ENCODE assay signal across 2 cellular contexts in genomic region chr16:72793716-72794115, GRCh38.
TF ChIP-seq lines count a peak whose summit lies in the region.

No MANE protein-coding gene starts in this region.

TF ChIP-seq in IMR-90, 13 proteins besides CTCF, POLR2A, EP300 and RAD21:
- TF ChIP-seq USF2 (IDR thresholded peaks at IDR 0.05; ENCODE audit: low read depth, low read length) (no peak), MAZ (IDR thresholded peaks at IDR 0.05; ENCODE audit: borderline replicate concordance, low read depth, low read length) (no peak), RCOR1 (IDR thresholded peaks at IDR 0.05; ENCODE audit: insufficient replicate concordance, low read length) (no peak), BHLHE40 (IDR thresholded peaks at IDR 0.05; ENCODE audit: low read depth, low read length) (no peak), MAFK (IDR thresholded peaks at IDR 0.05; ENCODE audit: low read depth, low read length) (no peak)

TF ChIP-seq in neural cell, 6 proteins besides CTCF, POLR2A, EP300 and RAD21:
- no peak for TF ChIP-seq TAF1 (IDR thresholded peaks at IDR 0.05; ENCODE audit: low read depth)
- TF ChIP-seq, protein P1, sequence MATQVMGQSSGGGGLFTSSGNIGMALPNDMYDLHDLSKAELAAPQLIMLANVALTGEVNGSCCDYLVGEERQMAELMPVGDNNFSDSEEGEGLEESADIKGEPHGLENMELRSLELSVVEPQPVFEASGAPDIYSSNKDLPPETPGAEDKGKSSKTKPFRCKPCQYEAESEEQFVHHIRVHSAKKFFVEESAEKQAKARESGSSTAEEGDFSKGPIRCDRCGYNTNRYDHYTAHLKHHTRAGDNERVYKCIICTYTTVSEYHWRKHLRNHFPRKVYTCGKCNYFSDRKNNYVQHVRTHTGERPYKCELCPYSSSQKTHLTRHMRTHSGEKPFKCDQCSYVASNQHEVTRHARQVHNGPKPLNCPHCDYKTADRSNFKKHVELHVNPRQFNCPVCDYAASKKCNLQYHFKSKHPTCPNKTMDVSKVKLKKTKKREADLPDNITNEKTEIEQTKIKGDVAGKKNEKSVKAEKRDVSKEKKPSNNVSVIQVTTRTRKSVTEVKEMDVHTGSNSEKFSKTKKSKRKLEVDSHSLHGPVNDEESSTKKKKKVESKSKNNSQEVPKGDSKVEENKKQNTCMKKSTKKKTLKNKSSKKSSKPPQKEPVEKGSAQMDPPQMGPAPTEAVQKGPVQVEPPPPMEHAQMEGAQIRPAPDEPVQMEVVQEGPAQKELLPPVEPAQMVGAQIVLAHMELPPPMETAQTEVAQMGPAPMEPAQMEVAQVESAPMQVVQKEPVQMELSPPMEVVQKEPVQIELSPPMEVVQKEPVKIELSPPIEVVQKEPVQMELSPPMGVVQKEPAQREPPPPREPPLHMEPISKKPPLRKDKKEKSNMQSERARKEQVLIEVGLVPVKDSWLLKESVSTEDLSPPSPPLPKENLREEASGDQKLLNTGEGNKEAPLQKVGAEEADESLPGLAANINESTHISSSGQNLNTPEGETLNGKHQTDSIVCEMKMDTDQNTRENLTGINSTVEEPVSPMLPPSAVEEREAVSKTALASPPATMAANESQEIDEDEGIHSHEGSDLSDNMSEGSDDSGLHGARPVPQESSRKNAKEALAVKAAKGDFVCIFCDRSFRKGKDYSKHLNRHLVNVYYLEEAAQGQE (IDR thresholded peaks at IDR 0.05; ENCODE audit: borderline replicate concordance): no peak
- no peak for TF ChIP-seq EZH2 (IDR thresholded peaks at IDR 0.05; ENCODE audit: borderline replicate concordance, insufficient read depth, low read length, poor library complexity, severe bottlenecking)
- TF ChIP-seq SMC3 (conservative IDR thresholded peaks at IDR 0.05; ENCODE audit: poor library complexity): no peak
- TF ChIP-seq MXI1 (conservative IDR thresholded peaks at IDR 0.05; ENCODE audit: poor library complexity, severe bottlenecking): no peak
- TF ChIP-seq POLR2AphosphoS5 (IDR thresholded peaks at IDR 0.05): no peak
